ENCODE assay signal across 1 cellular context in the genomic region with DNA sequence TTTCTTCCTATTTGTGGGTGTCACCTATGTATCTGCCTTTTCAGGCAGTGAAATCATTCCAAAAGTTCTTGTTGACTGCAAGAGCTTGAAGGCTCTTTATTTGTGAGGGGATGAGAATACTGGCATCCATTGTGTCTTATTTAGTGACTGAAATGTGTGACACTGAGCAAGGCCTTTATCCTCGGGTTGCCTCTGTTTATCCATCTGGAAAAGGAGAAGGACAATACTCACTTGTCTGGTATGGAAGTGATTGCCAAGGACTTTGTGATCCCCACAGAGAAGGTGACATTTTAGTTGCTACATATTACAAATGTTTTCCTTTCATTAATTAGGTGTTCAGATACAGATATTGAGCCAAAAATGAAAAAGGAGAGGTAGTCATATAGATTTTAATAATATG.
TF ChIP-seq lines count a peak whose summit lies in the region.

No MANE protein-coding gene starts in this region.

TF ChIP-seq in IMR-90, 13 proteins besides CTCF, POLR2A, EP300 and RAD21 (continued from another document):
- TF ChIP-seq, protein P1, sequence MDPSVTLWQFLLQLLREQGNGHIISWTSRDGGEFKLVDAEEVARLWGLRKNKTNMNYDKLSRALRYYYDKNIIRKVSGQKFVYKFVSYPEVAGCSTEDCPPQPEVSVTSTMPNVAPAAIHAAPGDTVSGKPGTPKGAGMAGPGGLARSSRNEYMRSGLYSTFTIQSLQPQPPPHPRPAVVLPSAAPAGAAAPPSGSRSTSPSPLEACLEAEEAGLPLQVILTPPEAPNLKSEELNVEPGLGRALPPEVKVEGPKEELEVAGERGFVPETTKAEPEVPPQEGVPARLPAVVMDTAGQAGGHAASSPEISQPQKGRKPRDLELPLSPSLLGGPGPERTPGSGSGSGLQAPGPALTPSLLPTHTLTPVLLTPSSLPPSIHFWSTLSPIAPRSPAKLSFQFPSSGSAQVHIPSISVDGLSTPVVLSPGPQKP (IDR thresholded peaks at IDR 0.05; ENCODE audit: borderline replicate concordance, low read depth, low read length) = no peak
- no peak for TF ChIP-seq CHD1 (IDR thresholded peaks at IDR 0.05; ENCODE audit: low read depth, low read length)
